ENCODE assay signal across 14 cellular contexts in the genomic region with DNA sequence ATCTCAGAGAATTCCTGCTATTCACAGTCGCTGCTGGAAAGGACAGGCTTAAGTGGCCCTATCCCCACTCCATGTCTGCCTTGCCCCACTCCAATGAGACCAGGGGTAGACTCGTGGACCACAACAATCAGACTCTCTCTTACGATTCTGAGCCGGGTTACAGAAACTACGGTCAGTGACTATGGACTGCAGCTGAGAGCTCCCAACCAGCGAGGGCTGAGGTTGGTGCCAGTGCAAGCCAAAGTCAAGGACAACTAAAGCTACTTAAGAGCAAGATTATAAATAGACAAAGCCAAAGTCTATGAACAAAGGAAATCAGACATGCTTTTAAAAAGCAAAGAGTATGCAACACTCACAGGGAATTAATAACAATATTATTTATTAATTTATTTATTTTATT.
"Had no signal": no experiment of that assay in that cellular context is flagged by ENCODE, and none has a peak within 500 bp of the region (broad histone marks: within the 10 kb centered on the region; RNA-seq: fewer than 3 reads in every experiment).

No MANE protein-coding gene starts in this region.

- H3K4me2 ChIP-seq: neural progenitor cell had no signal

- H3K9me3 ChIP-seq: gastrocnemius medialis, heart right ventricle, ovary, transverse colon had no signal

- H3K9ac ChIP-seq: neural progenitor cell had no signal

- H2AFZ ChIP-seq: neural progenitor cell had no signal

- H3K36me3 ChIP-seq: gastrocnemius medialis, heart right ventricle, neural progenitor cell, ovary, transverse colon had no signal

- H3K27ac ChIP-seq: gastrocnemius medialis, heart right ventricle, neural progenitor cell had no signal

- H3K27me3 ChIP-seq: gastrocnemius medialis, heart right ventricle, neural progenitor cell, ovary, transverse colon had no signal

- H3K4me3 ChIP-seq: gastrocnemius medialis, heart right ventricle, lung, neural progenitor cell, ovary, transverse colon had no signal

- H3K4me1 ChIP-seq: gastrocnemius medialis, neural progenitor cell had no signal

- DNase-seq: activated CD4-positive, alpha-beta T cell treated with anti-CD3 and anti-CD28 coated beads, Interleukin-2, amount 50 U/mL, for 1 hour; activated naive CD4-positive, alpha-beta T cell; activated naive CD8-positive, alpha-beta T cell treated with anti-CD3 and anti-CD28 coated beads, Interleukin-2, amount 10 ng/mL, durations not matched to agents 7 days and 5 days; anterior cingulate cortex; gastrocnemius medialis; heart right ventricle; left cardiac atrium; naive B cell; stimulated activated CD4-positive, alpha-beta T cell treated with anti-CD3 and anti-CD28 coated beads, Interleukin-2, amount 100 ng/mL, for 48 hours; transverse colon had no signal

- ATAC-seq: gastrocnemius medialis; stimulated activated memory B cell treated with anti-CD40 and anti-IgM and Interleukin-4, amounts not matched to agents 10 μg/mL and 1 μg/mL and 100 μg/mL, for 72 hours had no signal
